In genomic region chr17:80184423-80184714, GRCh38 we compare ENCODE assay signal across 25 cellular contexts. TPM values are rescaled to one million over a fixed set of nuclear protein-coding genes. Genes with fewer than 3 reads are reported as not detected.
"Had no signal": no experiment of that assay in that cellular context is flagged by ENCODE, and none has a peak within 500 bp of the region (broad histone marks: within the 10 kb centered on the region; RNA-seq: fewer than 3 reads in every experiment).

No MANE protein-coding gene starts in this region.

- H3K4me3 Mint-ChIP-seq: memory B cell; mesothelial cell of epicardium; naive B cell; natural killer cell treated with Interleukin-12 subunit alpha and Interleukin-12 subunit beta and Interleukin-15 and Interleukin-18, amount 100 ng/mL, for 72 hours; stimulated activated naive B cell treated with anti-CD40 and anti-IgM and Interleukin-4, amounts not matched to agents 10 μg/mL and 1 μg/mL and 100 μg/mL, for 72 hours; stimulated activated naive CD8-positive, alpha-beta T cell treated with anti-CD3 and anti-CD28 coated beads, Interleukin-15, Interleukin-2, amounts not matched to agents 100 ng/mL and 50 ng/mL, for 24 hours had no signal

- H2AFZ ChIP-seq: parathyroid adenoma had no signal

- H3K36me3 ChIP-seq: gastrocnemius medialis, lower lobe of right lung, neutrophil, right lobe of liver, thoracic aorta, tibial nerve, upper lobe of left lung had no signal

- H3K27me3 ChIP-seq: gastrocnemius medialis, right lobe of liver, tibial nerve, upper lobe of left lung had no signal

- ATAC-seq: esophagus mucosa; gastrocnemius medialis; left ventricle myocardium superior; lower lobe of right lung; mucosa of descending colon; natural killer cell treated with Interleukin-12 subunit alpha and Interleukin-12 subunit beta and Interleukin-15 and Interleukin-18, amount 100 ng/mL, for 72 hours; stimulated activated naive B cell treated with anti-CD40 and anti-IgM and Interleukin-4, amounts not matched to agents 10 μg/mL and 1 μg/mL and 100 μg/mL, for 72 hours had no signal

- H3K4me3 ChIP-seq: gastrocnemius medialis, lower lobe of right lung, mucosa of descending colon, right lobe of liver, thoracic aorta, tibial nerve, upper lobe of left lung had no signal

- H3K27me3 Mint-ChIP-seq: natural killer cell treated with Interleukin-12 subunit alpha and Interleukin-12 subunit beta and Interleukin-15 and Interleukin-18, amount 100 ng/mL, for 72 hours; stimulated activated naive B cell treated with anti-CD40 and anti-IgM and Interleukin-4, amounts not matched to agents 10 μg/mL and 1 μg/mL and 100 μg/mL, for 72 hours; stimulated activated naive CD8-positive, alpha-beta T cell treated with anti-CD3 and anti-CD28 coated beads, Interleukin-15, Interleukin-2, amounts not matched to agents 100 ng/mL and 50 ng/mL, for 24 hours had no signal

- H3K27ac Mint-ChIP-seq: memory B cell; mesothelial cell of epicardium; naive B cell; natural killer cell treated with Interleukin-12 subunit alpha and Interleukin-12 subunit beta and Interleukin-15 and Interleukin-18, amount 100 ng/mL, for 72 hours; progenitor cell of endocrine pancreas; stimulated activated naive B cell treated with anti-CD40 and anti-IgM and Interleukin-4, amounts not matched to agents 10 μg/mL and 1 μg/mL and 100 μg/mL, for 72 hours; stimulated activated naive CD8-positive, alpha-beta T cell treated with anti-CD3 and anti-CD28 coated beads, Interleukin-15, Interleukin-2, amounts not matched to agents 100 ng/mL and 50 ng/mL, for 24 hours had no signal

- H3K4me1 ChIP-seq: parathyroid adenoma, right lobe of liver had no signal

- H3K36me3 Mint-ChIP-seq: memory B cell; mesothelial cell of epicardium; naive B cell; natural killer cell treated with Interleukin-12 subunit alpha and Interleukin-12 subunit beta and Interleukin-15 and Interleukin-18, amount 100 ng/mL, for 72 hours; stimulated activated naive B cell treated with anti-CD40 and anti-IgM and Interleukin-4, amounts not matched to agents 10 μg/mL and 1 μg/mL and 100 μg/mL, for 72 hours had no signal

- H3K9me3 Mint-ChIP-seq: memory B cell; mesothelial cell of epicardium; naive B cell; natural killer cell treated with Interleukin-12 subunit alpha and Interleukin-12 subunit beta and Interleukin-15 and Interleukin-18, amount 100 ng/mL, for 72 hours; stimulated activated naive B cell treated with anti-CD40 and anti-IgM and Interleukin-4, amounts not matched to agents 10 μg/mL and 1 μg/mL and 100 μg/mL, for 72 hours; stimulated activated naive CD8-positive, alpha-beta T cell treated with anti-CD3 and anti-CD28 coated beads, Interleukin-15, Interleukin-2, amounts not matched to agents 100 ng/mL and 50 ng/mL, for 24 hours had no signal

- DNase-seq: cortex of kidney; effector CD4-positive, alpha-beta T cell; foreskin fibroblast; gastrocnemius medialis; left ventricle myocardium superior; lower lobe of right lung; mucosa of descending colon; naive B cell; right lobe of liver; small intestine; stimulated activated CD4-positive, alpha-beta T cell treated with anti-CD3 and anti-CD28 coated beads, Interleukin-15, amount 100 ng/mL, for 24 hours; stimulated activated CD4-positive, alpha-beta T cell treated with anti-CD3 and anti-CD28 coated beads, Interleukin-2, amount 100 ng/mL, for 48 hours; stimulated activated naive B cell treated with anti-CD40 and anti-IgM and Interleukin-4, amounts not matched to agents 10 μg/mL and 1 μg/mL and 100 μg/mL, for 72 hours had no signal

- H3K9me3 ChIP-seq: gastrocnemius medialis, lower lobe of right lung, mucosa of descending colon, neutrophil, right lobe of liver, thoracic aorta, tibial nerve, upper lobe of left lung had no signal

- H3K27ac ChIP-seq: epithelial cell of prostate, gastrocnemius medialis, lower lobe of right lung, neutrophil, parathyroid adenoma, right lobe of liver, thoracic aorta, tibial nerve, upper lobe of left lung had no signal

- H3K4me1 Mint-ChIP-seq: memory B cell; mesothelial cell of epicardium; naive B cell; stimulated activated naive B cell treated with anti-CD40 and anti-IgM and Interleukin-4, amounts not matched to agents 10 μg/mL and 1 μg/mL and 100 μg/mL, for 72 hours had no signal

- H3K9ac ChIP-seq: parathyroid adenoma had no signal

RNA-seq across cellular contexts. Expression of gene CARD14, which starts 14.5 kb away (rescaled TPM):
- total RNA-seq: gastrocnemius medialis; left ventricle myocardium superior; natural killer cell treated with Interleukin-12 subunit alpha and Interleukin-12 subunit beta and Interleukin-15 and Interleukin-18, amount 100 ng/mL, for 72 hours; progenitor cell of endocrine pancreas; thoracic aorta had no signal
